16 cellular contexts compared by ENCODE assay signal in genomic region chr1:1004420-1004779, GRCh38. TPM values are rescaled to one million over a fixed set of nuclear protein-coding genes. Genes with fewer than 3 reads are reported as not detected.
A peak's percentile ranks its signal among the peaks of the same experiment; 100 is the strongest.
DNase-seq lines count a peak whose midpoint lies in the region; ATAC-seq, FAIRE-seq and TF ChIP-seq lines count a peak whose summit lies in the region.
"Had no signal": no experiment of that assay in that cellular context is flagged by ENCODE, and none has a peak within 500 bp of the region (broad histone marks: within the 10 kb centered on the region; RNA-seq: fewer than 3 reads in every experiment).

No MANE protein-coding gene starts in this region.

- TF ChIP-seq CTCF in 22Rv1 (IDR thresholded peaks at IDR 0.05): no peak
- TF ChIP-seq CTCF in VCaP (conservative IDR thresholded peaks at IDR 0.05): no peak
- TF ChIP-seq CTCF in mucosa of descending colon (IDR thresholded peaks at IDR 0.05): no peak

- peak in 2 of 3 donors; percentile 28 to 44 for DNase-seq in mucosa of descending colon
- DNase-seq in NCI-H2081 (lab: John Stamatoyannopoulos, UW): no peak
- no peak for DNase-seq in HTR-8/SVneo (ENCODE audit: insufficient read length, low spot score)
- no peak for DNase-seq in amygdala (lab: John Stamatoyannopoulos, UW)
- DNase-seq: activated effector memory CD4-positive, alpha-beta T cell treated with anti-CD3 and anti-CD28 coated beads, Interleukin-2, amount 50 U/mL, for 16 hours; cortex of kidney; foreskin fibroblast; H9; left ventricle myocardium inferior; NK-92 treated with Interleukin-12 subunit alpha and Interleukin-12 subunit beta, amount 100 ng/mL, for 24 hours had no signal

- H3K36me3 ChIP-seq in BLaER1 (no peaks in the 10 kb centered on the region), mucosa of descending colon (ENCODE audit: low read depth) (no peaks in the 10 kb centered on the region)
- H3K36me3 ChIP-seq: left ventricle myocardium inferior had no signal

- H3K4me3 ChIP-seq in BLaER1 (no peak overlapping the region), mucosa of descending colon (no peak overlapping the region)
- H3K4me3 ChIP-seq: left ventricle myocardium inferior, smooth muscle cell, testis had no signal

- peaks cover 52% of the 10 kb centered on the region for H3K27me3 ChIP-seq in BLaER1
- H3K27me3 ChIP-seq: testis had no signal

- no peak for ATAC-seq in mucosa of descending colon

- intact Hi-C loops in mucosa of descending colon (cut with DNase I, micrococcal nuclease): no loop called here

- H3K9ac ChIP-seq in BLaER1: 0 out of 2 replicates have a peak overlapping the region, but pooled peaks have one; percentile 49

- no peak for FAIRE-seq in HTR-8/SVneo (lab: Jason Lieb, UNC)

- H4K20me1 ChIP-seq in BLaER1: peaks cover 39% of the 10 kb centered on the region

- H3K4me2 ChIP-seq in BLaER1: peak overlapping the region; percentile 88

- H3K27ac ChIP-seq in 22Rv1 (peak overlapping the region; percentile 99), BLaER1 (peak overlapping the region; percentile 68), VCaP (peak overlapping the region; percentile 82)
- H3K27ac ChIP-seq: testis had no signal

- H3K9me3 ChIP-seq in BLaER1 (no peaks in the 10 kb centered on the region), mucosa of descending colon (no peaks in the 10 kb centered on the region)
- H3K9me3 ChIP-seq: left ventricle myocardium inferior, testis had no signal

- H3K4me1 ChIP-seq in BLaER1: peaks cover 64% of the 10 kb centered on the region
- peaks cover 30% of the 10 kb centered on the region for H3K4me1 ChIP-seq in mucosa of descending colon (ENCODE audit: low read depth)

RNA-seq across cellular contexts. Expression of gene HES4, which starts 4.5 kb away (rescaled TPM):
- 10 to 100 TPM; 10.3 to 22.7 (median 21.1) TPM for total RNA-seq in mucosa of descending colon

RNA-seq across cellular contexts. Expression of gene ISG15, which starts 8.9 kb away (rescaled TPM):
- total RNA-seq in mucosa of descending colon: 10 to 100 TPM; 37.5 to 41.7 (median 38.7) TPM

RNA-seq across cellular contexts. Expression of gene AGRN, which starts 15.5 kb away (rescaled TPM):
- 10 to 100 TPM; 32.0 to 54.4 (median 40.6) TPM for total RNA-seq in mucosa of descending colon

RNA-seq across cellular contexts. Expression of gene PERM1, which starts 22.5 kb away (rescaled TPM):
- total RNA-seq in mucosa of descending colon: under 1 TPM in 1 of 3 donors, not detected in 2; 0.24 TPM
- total RNA-seq: H9; smooth muscle cell; T-helper 1 cell treated with Interleukin-12 subunit alpha and Interleukin-12 subunit beta and Interleukin-4 antibody, amounts not matched to agents 30 ng/mL and 1 ng/mL, for 36 hours had no signal

RNA-seq across cellular contexts. Expression of gene PLEKHN1, which starts 38.1 kb away (rescaled TPM):
- under 1 TPM; 0.23 to 0.99 (median 0.32) TPM for total RNA-seq in mucosa of descending colon
- total RNA-seq: left ventricle myocardium inferior had no signal

Comparison
In these comparisons a context has a peak if more than half of its experiments do, and no peak if none do; other contexts are left out.
1. DNase-seq: peak in mucosa of descending colon (2 of 3); none in NCI-H2081 (0 of 2), HTR-8/SVneo (single experiment) and amygdala (0 of 56).
2. Peak in every context shown above with its lines, with median percentiles within 50 percentile points of each other: H3K27ac ChIP-seq.